8 cellular contexts compared by ENCODE assay signal in genomic region chr19:46753420-46754155, GRCh38. TPM values are rescaled to one million over a fixed set of nuclear protein-coding genes. Genes with fewer than 3 reads are reported as not detected.
DNase-seq lines count a peak whose midpoint lies in the region; ATAC-seq, FAIRE-seq and TF ChIP-seq lines count a peak whose summit lies in the region.

No MANE protein-coding gene starts in this region.

- peaks cover 24% of the 10 kb centered on the region for H4K20me1 ChIP-seq in astrocyte (ENCODE audit: insufficient read depth, low read length)

- no peaks in the 10 kb centered on the region for H3K4me1 Mint-ChIP-seq in astrocyte (ENCODE audit: low read depth, unreplicated experiment)

- POLR2A ChIA-PET in GM10248 (lab: Yijun Ruan, JAX): no interaction called here

- no peak for TF ChIP-seq POLR2A in right lobe of liver (IDR thresholded peaks at IDR 0.05)

- H3K4me3 Mint-ChIP-seq in astrocyte (ENCODE audit: unreplicated experiment): no peak overlapping the region

- H3K4me3 ChIP-seq in astrocyte (ENCODE audit: insufficient read depth, low read depth, low read length) (no peak overlapping the region), right lobe of liver (no peak overlapping the region)

- H3K4me1 ChIP-seq in astrocyte (ENCODE audit: insufficient read depth, low read length) (peaks cover 3% of the 10 kb centered on the region), right lobe of liver (no peaks in the 10 kb centered on the region)

- no peaks in the 10 kb centered on the region for H3K9me3 ChIP-seq in astrocyte (ENCODE audit: insufficient read depth, low read depth, low read length)
- no peaks in the 10 kb centered on the region for H3K9me3 ChIP-seq in right lobe of liver

- no peaks in the 10 kb centered on the region for H3K27me3 ChIP-seq in astrocyte (ENCODE audit: insufficient read depth, low read length)
- no peaks in the 10 kb centered on the region for H3K27me3 ChIP-seq in right lobe of liver

- peaks cover 8% of the 10 kb centered on the region for H3K36me3 Mint-ChIP-seq in astrocyte (ENCODE audit: low read depth, unreplicated experiment)

- intact Hi-C loops in right lobe of liver (cut with DNase I): loop anchor here (10.0 kb wide), 1 partner anchor 241 kb away; no protein-coding TSS in a partner anchor

- H3K27ac Mint-ChIP-seq in astrocyte (ENCODE audit: unreplicated experiment): no peak overlapping the region

- DNase-seq in GM10248 (ENCODE audit: extremely low spot score): peak; percentile 78
- DNase-seq in NAMALWA (ENCODE audit: low spot score): peak; percentile 93
- DNase-seq in T-helper 2 cell: peak in 4 of 5 experiments; percentile 34 to 76 (median 58)
- DNase-seq in astrocyte (ENCODE audit: low read depth): no peak
- peak in 1 of 3 donors; percentile 66 for DNase-seq in right lobe of liver
- DNase-seq in stimulated activated naive CD4-positive, alpha-beta T cell (lab: John Stamatoyannopoulos, UW): peak; percentile 26 to 61 (median 54)

- no peak for FAIRE-seq in astrocyte (lab: Jason Lieb, UNC)

- no peaks in the 10 kb centered on the region for H3K27me3 Mint-ChIP-seq in astrocyte (ENCODE audit: low read depth, unreplicated experiment)

- CTCF ChIA-PET in GM10248 (lab: Yijun Ruan, JAX): interaction anchor here (0.7 to 9.7 kb wide), 28 partner anchors 9 to 237 kb away, joined by 3 to 125 read pairs (median 4); no protein-coding TSS in a partner anchor

- peak; percentile 77 for TF ChIP-seq CTCF in GM10248 (IDR thresholded peaks at IDR 0.05; ENCODE audit: control extremely low read depth, extremely low read depth, low read depth, missing control alignments)
- peak; percentile 32 for TF ChIP-seq CTCF in astrocyte (IDR thresholded peaks at IDR 0.05; ENCODE audit: insufficient read depth, low read depth, low read length)
- TF ChIP-seq CTCF in right lobe of liver (IDR thresholded peaks at IDR 0.05): peak; percentile 33 to 54 (median 50)

- H3K36me3 ChIP-seq in astrocyte (ENCODE audit: insufficient read depth, low read length): no peaks in the 10 kb centered on the region
- H3K36me3 ChIP-seq in right lobe of liver: no peaks in the 10 kb centered on the region

- H3K27ac ChIP-seq in astrocyte (ENCODE audit: low read depth, low read length) (no peak overlapping the region), right lobe of liver (no peak overlapping the region)

- WGBS in right lobe of liver (ENCODE audit: insufficient coverage, low coverage, low lambda C conversion rate, missing lambda C conversion rate): 26% methylated on average over 4 of the region's 4 CpGs

- no peak overlapping the region for H3K9ac ChIP-seq in astrocyte (ENCODE audit: low read length)

- no peak overlapping the region for H3K4me2 ChIP-seq in astrocyte (ENCODE audit: low read length)

- ATAC-seq in right lobe of liver (peak; percentile 23 to 46 (median 28)), GM21619 (IDR thresholded peaks at IDR 0.05; ENCODE audit: unreplicated experiment) (no peak), GM18498 (IDR thresholded peaks at IDR 0.05; ENCODE audit: unreplicated experiment) (no peak)

- H3K79me2 ChIP-seq in astrocyte (ENCODE audit: insufficient read depth, low read length): no peaks in the 10 kb centered on the region

- no peak overlapping the region for H2AFZ ChIP-seq in astrocyte (ENCODE audit: low read depth, low read length)

- no peaks in the 10 kb centered on the region for H3K9me3 Mint-ChIP-seq in astrocyte (ENCODE audit: unreplicated experiment)

RNA-seq across cellular contexts. Expression of gene STRN4, which starts 7.3 kb away (rescaled TPM):
- total RNA-seq in astrocyte (75.0 and 80.8 TPM in 2 replicates), right lobe of liver (10 to 100 TPM; 16.9 to 28.1 (median 23.7) TPM)

RNA-seq across cellular contexts. Expression of gene FKRP, which starts 7.7 kb away (rescaled TPM):
- 25.1 and 28.1 TPM in 2 replicates for total RNA-seq in astrocyte
- 1 to 10 TPM; 5.8 to 9.5 (median 7.4) TPM for total RNA-seq in right lobe of liver

RNA-seq across cellular contexts. Expression of gene SLC1A5, which starts 34.8 kb away (rescaled TPM):
- total RNA-seq in astrocyte: 233 and 270 TPM in 2 replicates
- total RNA-seq in right lobe of liver: 1 to 10 TPM; 1.8 to 8.0 (median 4.4) TPM

RNA-seq across cellular contexts. Expression of gene PRKD2, which starts 36.7 kb away (rescaled TPM):
- total RNA-seq in astrocyte (45.8 and 54.6 TPM in 2 replicates), right lobe of liver (10 to 100 TPM; 15.1 to 20.2 (median 16.9) TPM)

Comparison
In these comparisons a context has a peak if more than half of its experiments do, and no peak if none do; other contexts are left out.
1. ATAC-seq: peak in right lobe of liver (4 of 4); none in GM21619 (single experiment) and GM18498 (single experiment).
2. RNA of gene SLC1A5, which starts 34.8 kb away (total RNA-seq): 233 to 270 TPM in astrocyte; 1.8 to 8.0 TPM in right lobe of liver; every median in the first group is over 10 times any median in the second.
3. Peak in every context shown above with its lines, with median percentiles within 50 percentile points of each other: CTCF ChIP-seq.